In genomic region chr9:100211471-100211870, GRCh38 we compare ENCODE assay signal across 24 cellular contexts.
"Had no signal": no experiment of that assay in that cellular context is flagged by ENCODE, and none has a peak within 500 bp of the region (broad histone marks: within the 10 kb centered on the region; RNA-seq: fewer than 3 reads in every experiment).

No MANE protein-coding gene starts in this region.

- H3K79me2 ChIP-seq: parathyroid adenoma had no signal

- H3K4me3 ChIP-seq: esophagus muscularis mucosa, heart left ventricle, psoas muscle, right lobe of liver, spleen, thoracic aorta, transverse colon had no signal

- H3K9ac ChIP-seq: parathyroid adenoma had no signal

- H3K36me3 ChIP-seq: heart left ventricle, right lobe of liver, thoracic aorta, transverse colon had no signal

- H3K27ac ChIP-seq: epithelial cell of prostate, esophagus muscularis mucosa, heart left ventricle, parathyroid adenoma, psoas muscle, right lobe of liver, spleen, thoracic aorta, transverse colon had no signal

- H3K9me3 ChIP-seq: esophagus muscularis mucosa, heart left ventricle, psoas muscle, right lobe of liver, spleen, thoracic aorta, transverse colon had no signal

- ATAC-seq: effector memory CD8-positive, alpha-beta T cell; heart left ventricle; left lobe of liver; psoas muscle; right lobe of liver; stimulated activated memory B cell treated with anti-CD40 and anti-IgM and Interleukin-4, amounts not matched to agents 10 μg/mL and 1 μg/mL and 100 μg/mL, for 72 hours; stimulated activated naive CD8-positive, alpha-beta T cell treated with anti-CD3 and anti-CD28 coated beads, Interleukin-15, amount 100 ng/mL, for 72 hours had no signal

- FAIRE-seq: colon had no signal

- H2AFZ ChIP-seq: parathyroid adenoma had no signal

- DNase-seq: cerebellar nuclear complex; effector memory CD8-positive, alpha-beta T cell; heart left ventricle; hypothalamus; islet precursor cell; mammary epithelial cell; naive B cell; nephron progenitor cell; psoas muscle; retina; right lobe of liver; spleen; stimulated activated CD4-positive, alpha-beta T cell treated with anti-CD3 and anti-CD28 coated beads, Interleukin-15, amount 100 ng/mL, for 24 hours; stimulated activated CD4-positive, alpha-beta T cell treated with anti-CD3 and anti-CD28 coated beads, Interleukin-1b, Interleukin-23, amount 100 ng/mL, for 48 hours; stimulated activated CD4-positive, alpha-beta T cell treated with anti-CD3 and anti-CD28 coated beads, Interleukin-4, amount 100 ng/mL, for 24 hours; stimulated activated naive CD8-positive, alpha-beta T cell treated with anti-CD3 and anti-CD28 coated beads, Interleukin-15, amount 100 ng/mL, for 72 hours; transverse colon had no signal

- H3K27me3 ChIP-seq: esophagus muscularis mucosa, heart left ventricle, right lobe of liver, spleen, transverse colon had no signal

- H3K4me1 ChIP-seq: parathyroid adenoma, right lobe of liver, transverse colon had no signal
